17 cellular contexts compared by ENCODE assay signal in the genomic region with DNA sequence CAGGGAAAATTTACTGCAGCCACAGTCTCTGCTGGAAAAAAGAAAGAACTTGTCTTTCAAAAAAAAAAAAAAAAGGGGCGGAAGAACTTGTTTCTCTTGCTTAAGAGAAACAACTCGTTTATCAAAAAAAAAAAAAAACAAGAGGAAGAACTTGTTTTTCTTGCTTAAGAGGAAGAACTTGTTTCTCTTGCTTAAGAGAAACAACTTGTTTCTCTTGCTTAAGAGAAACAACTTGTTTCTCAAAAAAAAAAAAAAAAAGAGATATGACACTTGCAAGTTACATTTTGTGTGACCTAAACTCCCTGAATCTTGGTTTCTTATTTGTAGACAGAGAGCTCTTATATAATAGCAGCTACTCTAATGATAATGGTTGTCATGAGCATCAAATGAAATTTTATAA. TPM values are rescaled to one million over a fixed set of nuclear protein-coding genes. Genes with fewer than 3 reads are reported as not detected.
DNase-seq lines count a peak whose midpoint lies in the region; ATAC-seq and TF ChIP-seq lines count a peak whose summit lies in the region.
"Had no signal": no experiment of that assay in that cellular context is flagged by ENCODE, and none has a peak within 500 bp of the region (broad histone marks: within the 10 kb centered on the region; RNA-seq: fewer than 3 reads in every experiment).

No MANE protein-coding gene starts in this region.

- H3K4me1 ChIP-seq in hepatocyte (ENCODE audit: insufficient read depth), result no peaks in the 10 kb centered on the region
- H3K4me1 ChIP-seq: right lobe of liver had no signal

- no peak for TF ChIP-seq CTCF in mesothelial cell of epicardium (IDR thresholded peaks at IDR 0.05; ENCODE audit: unreplicated experiment)
- TF ChIP-seq CTCF in hepatocyte (IDR thresholded peaks at IDR 0.05; ENCODE audit: poor library complexity), result no peak

- H2AFZ ChIP-seq in hepatocyte, result no peak overlapping the region
- H2AFZ ChIP-seq: GM23338 had no signal

- no peak overlapping the region for H3K4me3 Mint-ChIP-seq in mesothelial cell of epicardium
- H3K4me3 Mint-ChIP-seq: GM23338, neural crest cell had no signal

- peaks cover 17% of the 10 kb centered on the region for H3K4me1 Mint-ChIP-seq in mesothelial cell of epicardium
- H3K4me1 Mint-ChIP-seq: neural crest cell had no signal

- peak; percentile 57 for DNase-seq in CD1c-positive myeloid dendritic cell (ENCODE audit: extremely low spot score)
- peak; percentile 24 for DNase-seq in ELF-1 (ENCODE audit: low read depth, low spot score)
- peak; percentile 72 for DNase-seq in SIG-M5 treated with dmso at 0.1 percent for 504 hours (lab: John Stamatoyannopoulos, UW; ENCODE audit: unreplicated experiment)
- DNase-seq in mesothelial cell of epicardium (ENCODE audit: low spot score in 2 of 2, unreplicated experiment in 2 of 2), result no peak
- DNase-seq in activated CD4-positive, CD25-positive, alpha-beta regulatory T cell (lab: John Stamatoyannopoulos, UW), result no peak
- DNase-seq in NCI-H82 treated with DMSO at 0.1 percent for 48 hours (lab: John Stamatoyannopoulos, UW; ENCODE audit: unreplicated experiment), result no peak
- DNase-seq in hepatocyte (ENCODE audit: low spot score), result no peak
- DNase-seq: C1 segment of cervical spinal cord; hypothalamus; left ventricle myocardium superior; NCI-H526; right lobe of liver; stimulated activated CD4-positive, alpha-beta T cell treated with anti-CD3 and anti-CD28 coated beads, Interleukin-4, amount 100 ng/mL, for 24 hours had no signal

- H3K27me3 Mint-ChIP-seq in mesothelial cell of epicardium (ENCODE audit: low read depth), result peaks cover 28% of the 10 kb centered on the region

- 37% methylated on average over 2 of the region's 2 CpGs for WGBS in hepatocyte (ENCODE audit: low lambda C conversion rate, missing lambda C conversion rate)

- no peaks in the 10 kb centered on the region for H3K36me3 ChIP-seq in hepatocyte (replicated peaks; ENCODE audit: insufficient read depth, low read depth)
- H3K36me3 ChIP-seq: esophagus muscularis mucosa, right lobe of liver had no signal

- H3K9me3 ChIP-seq in hepatocyte (ENCODE audit: low read depth), result no peaks in the 10 kb centered on the region
- H3K9me3 ChIP-seq: esophagus muscularis mucosa, right lobe of liver had no signal

- H3K79me2 ChIP-seq in hepatocyte, result no peaks in the 10 kb centered on the region

- no peaks in the 10 kb centered on the region for H4K20me1 ChIP-seq in hepatocyte (ENCODE audit: insufficient read depth, poor library complexity, severe bottlenecking)

- peak overlapping the region; percentile 83 for H3K27ac Mint-ChIP-seq in mesothelial cell of epicardium
- H3K27ac Mint-ChIP-seq: GM23338 had no signal

- no peaks in the 10 kb centered on the region for H3K36me3 Mint-ChIP-seq in mesothelial cell of epicardium

- H3K9me2 ChIP-seq in hepatocyte (replicated peaks; ENCODE audit: insufficient read depth), result no peaks in the 10 kb centered on the region

- no peak overlapping the region for H3K27ac ChIP-seq in hepatocyte
- H3K27ac ChIP-seq: esophagus muscularis mucosa had no signal

- H3K9me3 Mint-ChIP-seq in mesothelial cell of epicardium, result no peaks in the 10 kb centered on the region
- H3K9me3 Mint-ChIP-seq: GM23338 had no signal

- H3K4me3 ChIP-seq in hepatocyte, result no peak overlapping the region
- H3K4me3 ChIP-seq: esophagus muscularis mucosa, GM23338, right lobe of liver had no signal

- H3K27me3 ChIP-seq in hepatocyte, result no peaks in the 10 kb centered on the region
- H3K27me3 ChIP-seq: esophagus muscularis mucosa, right lobe of liver had no signal

- ATAC-seq in HG02610 (IDR thresholded peaks at IDR 0.05; ENCODE audit: unreplicated experiment), result no peak
- ATAC-seq: GM23338, left ventricle myocardium superior had no signal

- H3K4me2 ChIP-seq in hepatocyte, result no peak overlapping the region
- H3K4me2 ChIP-seq: GM23338 had no signal

RNA-seq across cellular contexts. Expression of a gene that starts 44.7 kb away (rescaled TPM):
- 45.0 to 50.9 TPM (median 47.3 TPM) in 3 replicates for total RNA-seq in mesothelial cell of epicardium
- 42.4 and 49.1 TPM in 2 replicates for total RNA-seq in hepatocyte
- 20.6 and 30.3 TPM in 2 replicates for polyA plus RNA-seq in hepatocyte

Comparison
In these comparisons a context has a peak if more than half of its experiments do, and no peak if none do; other contexts are left out.
1. DNase-seq: peak in CD1c-positive myeloid dendritic cell (single experiment), ELF-1 (single experiment) and SIG-M5 treated with dmso at 0.1 percent for 504 hours (single experiment); none in mesothelial cell of epicardium (0 of 2), activated CD4-positive, CD25-positive, alpha-beta regulatory T cell (0 of 4), NCI-H82 treated with DMSO at 0.1 percent for 48 hours (single experiment) and hepatocyte (single experiment).